In the genomic region with DNA sequence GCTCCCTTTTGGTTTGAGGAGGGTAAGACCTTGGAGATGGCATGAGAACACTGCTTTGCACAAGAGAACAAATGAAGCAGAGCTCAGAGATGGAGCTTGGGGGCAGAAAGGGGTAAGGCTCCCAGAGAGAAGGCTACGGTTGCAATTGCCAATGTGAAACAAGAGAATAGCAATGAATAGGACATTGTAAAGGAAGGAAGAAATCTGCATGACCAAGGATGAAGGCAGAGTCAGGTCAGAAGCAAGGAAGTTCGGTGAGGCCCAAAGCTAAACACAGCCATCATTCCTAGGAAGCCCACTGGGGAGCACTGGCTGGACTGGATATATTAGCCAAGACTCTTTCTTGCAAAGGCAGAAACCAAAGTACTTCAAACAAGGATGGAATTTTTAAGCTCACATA, we compare ENCODE assay signal across 17 cellular contexts.
"Had no signal": no experiment of that assay in that cellular context is flagged by ENCODE, and none has a peak within 500 bp of the region (broad histone marks: within the 10 kb centered on the region; RNA-seq: fewer than 3 reads in every experiment).

No MANE protein-coding gene starts in this region.

- H3K9me3 ChIP-seq: esophagus muscularis mucosa, gastroesophageal sphincter, stomach, thoracic aorta, transverse colon had no signal

- H3K4me3 Mint-ChIP-seq: naive thymus-derived CD4-positive, alpha-beta T cell; nephron progenitor cell had no signal

- ATAC-seq: gastroesophageal sphincter; left lobe of liver; naive thymus-derived CD4-positive, alpha-beta T cell; sciatic nerve had no signal

- H3K36me3 Mint-ChIP-seq: naive thymus-derived CD4-positive, alpha-beta T cell had no signal

- H3K4me1 ChIP-seq: esophagus muscularis mucosa, gastroesophageal sphincter, stomach, transverse colon had no signal

- H3K27ac ChIP-seq: epithelial cell of prostate, esophagus muscularis mucosa, gastroesophageal sphincter, stomach, thoracic aorta, transverse colon had no signal

- H3K4me3 ChIP-seq: esophagus muscularis mucosa, gastroesophageal sphincter, stomach, thoracic aorta, transverse colon had no signal

- DNase-seq: effector memory CD4-positive, alpha-beta T cell; mammary epithelial cell; naive thymus-derived CD4-positive, alpha-beta T cell; nephron progenitor cell; posterior cingulate gyrus; stimulated activated naive CD4-positive, alpha-beta T cell; stomach; substantia nigra; transverse colon had no signal

- H3K4me1 Mint-ChIP-seq: naive thymus-derived CD4-positive, alpha-beta T cell had no signal

- H3K27me3 Mint-ChIP-seq: naive thymus-derived CD4-positive, alpha-beta T cell had no signal

- FAIRE-seq: islet of Langerhans, urothelium cell line had no signal

- H3K36me3 ChIP-seq: esophagus muscularis mucosa, gastroesophageal sphincter, stomach, thoracic aorta, transverse colon had no signal

- H3K27me3 ChIP-seq: esophagus muscularis mucosa, gastroesophageal sphincter, stomach, transverse colon had no signal

- H3K27ac Mint-ChIP-seq: nephron progenitor cell had no signal
